ENCODE assay signal across 19 cellular contexts in the genomic region with DNA sequence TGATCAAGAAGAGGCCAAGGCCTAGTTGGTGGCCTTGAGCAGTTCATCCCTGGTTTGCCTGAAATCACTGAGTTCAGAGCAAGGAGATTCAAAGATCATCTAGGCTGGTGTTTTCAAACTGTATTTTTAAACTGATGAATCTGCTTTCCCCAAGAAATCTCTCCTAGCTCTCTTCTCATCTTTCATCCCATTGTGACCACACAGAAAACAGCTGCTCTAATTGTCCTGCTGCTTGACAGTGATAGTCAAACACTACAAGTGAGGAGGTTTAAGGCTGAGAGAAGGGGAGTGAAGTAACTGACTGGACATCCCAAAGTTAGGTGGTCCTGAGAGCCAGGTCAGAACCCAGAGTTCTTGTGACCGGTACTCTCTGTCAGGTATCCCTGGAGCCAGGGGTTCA.
DNase-seq lines count a peak whose midpoint lies in the region; ATAC-seq, FAIRE-seq and TF ChIP-seq lines count a peak whose summit lies in the region.
"Had no signal": no experiment of that assay in that cellular context is flagged by ENCODE, and none has a peak within 500 bp of the region (broad histone marks: within the 10 kb centered on the region; RNA-seq: fewer than 3 reads in every experiment).

No MANE protein-coding gene starts in this region.

- CTCF ChIA-PET in activated naive CD4-positive, alpha-beta T cell treated with anti-CD3 and anti-CD28 coated beads for 36 hours (lab: Charles Lee): no interaction called here

- H3K9me3 ChIP-seq in left ventricle myocardium inferior (replicated peaks) (no peaks in the 10 kb centered on the region), kidney (ENCODE audit: control insufficient read depth in 1 of 2, low read length in 2 of 2) (no peaks in the 10 kb centered on the region)
- H3K9me3 ChIP-seq: BE2C had no signal

- no peaks in the 10 kb centered on the region for H3K36me3 ChIP-seq in left ventricle myocardium inferior
- no peaks in the 10 kb centered on the region for H3K36me3 ChIP-seq in kidney (ENCODE audit: control insufficient read depth in 1 of 2, insufficient read depth in 2 of 2, low read length in 2 of 2)
- H3K36me3 ChIP-seq: BE2C had no signal

- no peak overlapping the region for H3K9ac ChIP-seq in kidney (ENCODE audit: low read length in 2 of 2)
- H3K9ac ChIP-seq: GM23248 had no signal

- peak overlapping the region; percentile 82 to 91 (median 84) for H3K27ac Mint-ChIP-seq in nephron
- no peak overlapping the region for H3K27ac Mint-ChIP-seq in activated naive CD4-positive, alpha-beta T cell treated with anti-CD3 and anti-CD28 coated beads for 36 hours
- H3K27ac Mint-ChIP-seq: CD4-positive, CD25-positive, alpha-beta regulatory T cell; CD8-positive, alpha-beta memory T cell had no signal

- H3K36me3 Mint-ChIP-seq in nephron (ENCODE audit: low read depth): peaks cover 5% of the 10 kb centered on the region
- H3K36me3 Mint-ChIP-seq in activated naive CD4-positive, alpha-beta T cell treated with anti-CD3 and anti-CD28 coated beads for 36 hours (ENCODE audit: low read depth): no peaks in the 10 kb centered on the region
- H3K36me3 Mint-ChIP-seq: CD4-positive, CD25-positive, alpha-beta regulatory T cell; CD8-positive, alpha-beta memory T cell had no signal

- no peaks in the 10 kb centered on the region for H3K27me3 ChIP-seq in left ventricle myocardium inferior (ENCODE audit: low read depth)
- H3K27me3 ChIP-seq: BE2C had no signal

- TF ChIP-seq CTCF in left ventricle myocardium inferior (IDR thresholded peaks at IDR 0.05; ENCODE audit: borderline replicate concordance): no peak
- TF ChIP-seq CTCF in kidney (IDR thresholded peaks at IDR 0.05; ENCODE audit: borderline replicate concordance, extremely low read depth, insufficient read depth): no peak
- TF ChIP-seq CTCF in nephron (IDR thresholded peaks at IDR 0.05; ENCODE audit: unreplicated experiment in 3 of 3): no peak
- no peak for TF ChIP-seq CTCF in coronary artery (IDR thresholded peaks at IDR 0.05)

- intact Hi-C loops in left ventricle myocardium inferior (cut with micrococcal nuclease): no loop called here
- intact Hi-C loops in left cardiac atrium (cut with DNase I): no loop called here
- intact Hi-C loops in kidney (cut with DNase I): no loop called here
- intact Hi-C loops in activated naive CD4-positive, alpha-beta T cell treated with anti-CD3 and anti-CD28 coated beads for 36 hours (cut with micrococcal nuclease): loop anchor here (10.0 kb wide), 1 partner anchor 725 kb away; a partner anchor contains a TSS

- FAIRE-seq in kidney (lab: Jason Lieb, UNC): no peak
- FAIRE-seq: D721Med, G401.6, GM12891, GM19239, H54 had no signal

- ATAC-seq in left cardiac atrium: no peak

- H3K4me3 ChIP-seq in left ventricle myocardium inferior (no peak overlapping the region), kidney (ENCODE audit: low read length in 2 of 2) (no peak overlapping the region), coronary artery (no peak overlapping the region)
- H3K4me3 ChIP-seq: GM23248 had no signal

- H3K4me1 ChIP-seq in left ventricle myocardium inferior (peaks cover 13% of the 10 kb centered on the region), kidney (ENCODE audit: control insufficient read depth in 1 of 2, insufficient read depth in 1 of 2, low read depth in 1 of 2, low read length in 2 of 2) (peaks cover 4 to 6% of the 10 kb centered on the region in 2 donors)
- H3K4me1 ChIP-seq: BE2C had no signal

- H3K27me3 Mint-ChIP-seq in nephron (ENCODE audit: low read depth): peaks cover 3% of the 10 kb centered on the region
- peaks cover 2% of the 10 kb centered on the region for H3K27me3 Mint-ChIP-seq in activated naive CD4-positive, alpha-beta T cell treated with anti-CD3 and anti-CD28 coated beads for 36 hours (ENCODE audit: low read depth)

- H3K27ac ChIP-seq in left ventricle myocardium inferior (replicated peaks) (peak overlapping the region; percentile 74), kidney (ENCODE audit: low read depth in 2 of 2, low read length in 2 of 2) (peak overlapping the region; percentile 30 to 79), coronary artery (peak overlapping the region in 1 of 2 donors; percentile 61)
- H3K27ac ChIP-seq: GM23248 had no signal

- H3K4me1 Mint-ChIP-seq in nephron: peaks cover 67% of the 10 kb centered on the region
- no peaks in the 10 kb centered on the region for H3K4me1 Mint-ChIP-seq in activated naive CD4-positive, alpha-beta T cell treated with anti-CD3 and anti-CD28 coated beads for 36 hours (ENCODE audit: low read depth)
- H3K4me1 Mint-ChIP-seq: CD4-positive, CD25-positive, alpha-beta regulatory T cell; CD8-positive, alpha-beta memory T cell had no signal

- DNase-seq in left ventricle myocardium inferior: no peak
- no peak for DNase-seq in left cardiac atrium
- DNase-seq in kidney: no peak
- no peak for DNase-seq in activated naive CD4-positive, alpha-beta T cell treated with anti-CD3 and anti-CD28 coated beads for 36 hours
- no peak for DNase-seq in coronary artery (ENCODE audit: low spot score)
- no peak for DNase-seq in AML-193 (lab: John Stamatoyannopoulos, UW)
- DNase-seq: BE2C; C1 segment of cervical spinal cord; CD4-positive, CD25-positive, alpha-beta regulatory T cell; CD8-positive, alpha-beta memory T cell; COR-L47; GM23248; HCEC 1CT had no signal

- H3K4me3 Mint-ChIP-seq in nephron: no peak overlapping the region
- H3K4me3 Mint-ChIP-seq in activated naive CD4-positive, alpha-beta T cell treated with anti-CD3 and anti-CD28 coated beads for 36 hours: no peak overlapping the region
- H3K4me3 Mint-ChIP-seq: CD4-positive, CD25-positive, alpha-beta regulatory T cell; CD8-positive, alpha-beta memory T cell had no signal

- no peaks in the 10 kb centered on the region for H3K9me3 Mint-ChIP-seq in nephron
- H3K9me3 Mint-ChIP-seq in activated naive CD4-positive, alpha-beta T cell treated with anti-CD3 and anti-CD28 coated beads for 36 hours: no peaks in the 10 kb centered on the region
- H3K9me3 Mint-ChIP-seq: CD8-positive, alpha-beta memory T cell had no signal
